In the genomic region with DNA sequence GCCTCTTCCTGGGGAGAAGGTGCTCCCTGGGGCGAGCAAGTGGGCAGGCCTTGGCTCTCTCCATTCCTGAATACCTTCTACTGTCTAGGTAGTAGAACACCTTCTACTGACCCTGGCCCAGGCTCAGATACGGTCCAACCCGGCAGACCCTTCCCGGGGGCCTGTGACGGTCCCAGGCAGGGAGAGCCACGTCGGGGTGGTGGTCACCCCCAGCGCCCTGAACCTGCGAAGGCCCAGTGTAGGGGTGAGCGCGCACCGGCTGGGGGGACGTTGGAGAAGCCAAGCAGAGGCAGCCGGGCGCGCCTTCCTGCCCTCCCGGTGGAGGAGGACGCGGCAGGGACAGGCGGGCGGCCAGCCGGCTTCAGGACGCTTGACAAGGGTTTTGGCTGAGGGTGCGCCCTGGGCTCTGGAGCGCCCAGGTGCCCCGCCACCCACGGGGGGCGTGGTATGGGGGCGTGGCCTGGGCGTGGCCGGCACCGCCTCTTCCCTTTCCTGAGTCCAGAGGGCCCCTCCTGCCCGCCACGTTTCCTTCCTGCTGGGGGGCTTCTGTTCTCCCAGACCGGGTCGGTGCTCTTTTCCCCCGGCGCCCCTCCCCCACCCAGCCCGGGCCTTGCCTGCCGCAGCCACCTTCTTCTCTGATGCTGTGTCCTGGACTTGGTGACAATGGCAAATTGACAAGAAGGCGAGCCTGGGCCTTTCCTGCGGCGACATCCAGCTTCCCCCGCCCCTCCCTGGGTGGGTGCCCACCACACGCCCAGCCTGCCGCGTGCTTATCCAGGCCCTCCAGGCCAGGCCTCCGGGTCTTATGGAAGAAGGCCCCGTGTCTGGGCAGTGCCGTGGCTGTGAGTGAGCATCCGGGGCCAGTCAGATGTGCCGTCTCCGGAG, we compare ENCODE assay signal across 1 cellular context.
TF ChIP-seq lines count a peak whose summit lies in the region.

No MANE protein-coding gene starts in this region.

TF ChIP-seq in GM12878, 131 proteins besides CTCF, POLR2A, EP300 and RAD21 (continued from another document):
- TF ChIP-seq, protein P1, sequence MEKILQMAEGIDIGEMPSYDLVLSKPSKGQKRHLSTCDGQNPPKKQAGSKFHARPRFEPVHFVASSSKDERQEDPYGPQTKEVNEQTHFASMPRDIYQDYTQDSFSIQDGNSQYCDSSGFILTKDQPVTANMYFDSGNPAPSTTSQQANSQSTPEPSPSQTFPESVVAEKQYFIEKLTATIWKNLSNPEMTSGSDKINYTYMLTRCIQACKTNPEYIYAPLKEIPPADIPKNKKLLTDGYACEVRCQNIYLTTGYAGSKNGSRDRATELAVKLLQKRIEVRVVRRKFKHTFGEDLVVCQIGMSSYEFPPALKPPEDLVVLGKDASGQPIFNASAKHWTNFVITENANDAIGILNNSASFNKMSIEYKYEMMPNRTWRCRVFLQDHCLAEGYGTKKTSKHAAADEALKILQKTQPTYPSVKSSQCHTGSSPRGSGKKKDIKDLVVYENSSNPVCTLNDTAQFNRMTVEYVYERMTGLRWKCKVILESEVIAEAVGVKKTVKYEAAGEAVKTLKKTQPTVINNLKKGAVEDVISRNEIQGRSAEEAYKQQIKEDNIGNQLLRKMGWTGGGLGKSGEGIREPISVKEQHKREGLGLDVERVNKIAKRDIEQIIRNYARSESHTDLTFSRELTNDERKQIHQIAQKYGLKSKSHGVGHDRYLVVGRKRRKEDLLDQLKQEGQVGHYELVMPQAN (conservative IDR thresholded peaks at IDR 0.05) = 0 out of 2 replicates have a peak, but pooled peaks have one; percentile 23
- TF ChIP-seq BHLHE40 (IDR thresholded peaks at IDR 0.05; ENCODE audit: borderline replicate concordance in 1 of 2, low read depth in 2 of 2, low read length in 1 of 2) (peak in 1 of 2 experiments; percentile 40; a peak in 1 of 4 replicates), TAF1 (IDR thresholded peaks at IDR 0.05; ENCODE audit: borderline replicate concordance, low read depth, low read length) (no peak), SP1 (IDR thresholded peaks at IDR 0.05; ENCODE audit: low read depth, low read length) (peak; percentile 83), IRF4 (IDR thresholded peaks at IDR 0.05; ENCODE audit: low read depth, low read length) (no peak), IKZF2 (IDR thresholded peaks at IDR 0.05) (peak; percentile 39 to 51; a peak in 3 of 4 replicates), ZNF207 (IDR thresholded peaks at IDR 0.05; ENCODE audit: borderline replicate concordance) (no peak), ATF7 (IDR thresholded peaks at IDR 0.05; ENCODE audit: low read depth) (no peak), EED (IDR thresholded peaks at IDR 0.05; ENCODE audit: low read depth) (0 out of 2 replicates have a peak, but pooled peaks have one; percentile 14), IKZF1 (conservative IDR thresholded peaks at IDR 0.05) (peak; percentile 42), RELA (IDR thresholded peaks at IDR 0.05; ENCODE audit: borderline replicate concordance, partially characterized antibody) (no peak), TCF3 (IDR thresholded peaks at IDR 0.05; ENCODE audit: borderline replicate concordance, insufficient read depth, low read depth, low read length) (no peak), RFX5 (IDR thresholded peaks at IDR 0.05; ENCODE audit: low read depth, low read length) (no peak), ZZZ3 (IDR thresholded peaks at IDR 0.05; ENCODE audit: control insufficient read depth, insufficient read length, low read depth) (no peak), CHD4 (IDR thresholded peaks at IDR 0.05) (no peak), GATAD2B (conservative IDR thresholded peaks at IDR 0.05; ENCODE audit: low read depth) (peak; percentile 64; the same call in 1 of the 2 replicates), FOXK2 (IDR thresholded peaks at IDR 0.05) (no peak), HDGF (IDR thresholded peaks at IDR 0.05) (no peak; the same call in 1 of the 2 replicates), CHD2 (IDR thresholded peaks at IDR 0.05; ENCODE audit: borderline replicate concordance, low read depth, low read length) (0 out of 2 replicates have a peak, but pooled peaks have one; percentile 25), LARP7 (IDR thresholded peaks at IDR 0.05) (peak; percentile 45; the same call in 1 of the 2 replicates), SREBF1 (IDR thresholded peaks at IDR 0.05; ENCODE audit: low read length) (no peak), KLF5 (IDR thresholded peaks at IDR 0.05; ENCODE audit: partially characterized antibody) (no peak)
- TF ChIP-seq, protein P2, sequence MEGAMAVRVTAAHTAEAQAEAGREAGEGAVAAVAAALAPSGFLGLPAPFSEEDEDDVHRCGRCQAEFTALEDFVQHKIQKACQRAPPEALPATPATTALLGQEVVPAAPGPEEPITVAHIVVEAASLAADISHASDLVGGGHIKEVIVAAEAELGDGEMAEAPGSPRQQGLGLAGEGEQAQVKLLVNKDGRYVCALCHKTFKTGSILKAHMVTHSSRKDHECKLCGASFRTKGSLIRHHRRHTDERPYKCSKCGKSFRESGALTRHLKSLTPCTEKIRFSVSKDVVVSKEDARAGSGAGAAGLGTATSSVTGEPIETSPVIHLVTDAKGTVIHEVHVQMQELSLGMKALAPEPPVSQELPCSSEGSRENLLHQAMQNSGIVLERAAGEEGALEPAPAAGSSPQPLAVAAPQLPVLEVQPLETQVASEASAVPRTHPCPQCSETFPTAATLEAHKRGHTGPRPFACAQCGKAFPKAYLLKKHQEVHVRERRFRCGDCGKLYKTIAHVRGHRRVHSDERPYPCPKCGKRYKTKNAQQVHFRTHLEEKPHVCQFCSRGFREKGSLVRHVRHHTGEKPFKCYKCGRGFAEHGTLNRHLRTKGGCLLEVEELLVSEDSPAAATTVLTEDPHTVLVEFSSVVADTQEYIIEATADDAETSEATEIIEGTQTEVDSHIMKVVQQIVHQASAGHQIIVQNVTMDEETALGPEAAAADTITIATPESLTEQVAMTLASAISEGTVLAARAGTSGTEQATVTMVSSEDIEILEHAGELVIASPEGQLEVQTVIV (IDR thresholded peaks at IDR 0.05; ENCODE audit: borderline replicate concordance, partially characterized antibody) = no peak
- TF ChIP-seq, protein P3, sequence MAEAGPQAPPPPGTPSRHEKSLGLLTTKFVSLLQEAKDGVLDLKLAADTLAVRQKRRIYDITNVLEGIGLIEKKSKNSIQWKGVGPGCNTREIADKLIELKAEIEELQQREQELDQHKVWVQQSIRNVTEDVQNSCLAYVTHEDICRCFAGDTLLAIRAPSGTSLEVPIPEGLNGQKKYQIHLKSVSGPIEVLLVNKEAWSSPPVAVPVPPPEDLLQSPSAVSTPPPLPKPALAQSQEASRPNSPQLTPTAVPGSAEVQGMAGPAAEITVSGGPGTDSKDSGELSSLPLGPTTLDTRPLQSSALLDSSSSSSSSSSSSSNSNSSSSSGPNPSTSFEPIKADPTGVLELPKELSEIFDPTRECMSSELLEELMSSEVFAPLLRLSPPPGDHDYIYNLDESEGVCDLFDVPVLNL (IDR thresholded peaks at IDR 0.05; ENCODE audit: low read depth, low read length) = no peak
- TF ChIP-seq, protein P4, sequence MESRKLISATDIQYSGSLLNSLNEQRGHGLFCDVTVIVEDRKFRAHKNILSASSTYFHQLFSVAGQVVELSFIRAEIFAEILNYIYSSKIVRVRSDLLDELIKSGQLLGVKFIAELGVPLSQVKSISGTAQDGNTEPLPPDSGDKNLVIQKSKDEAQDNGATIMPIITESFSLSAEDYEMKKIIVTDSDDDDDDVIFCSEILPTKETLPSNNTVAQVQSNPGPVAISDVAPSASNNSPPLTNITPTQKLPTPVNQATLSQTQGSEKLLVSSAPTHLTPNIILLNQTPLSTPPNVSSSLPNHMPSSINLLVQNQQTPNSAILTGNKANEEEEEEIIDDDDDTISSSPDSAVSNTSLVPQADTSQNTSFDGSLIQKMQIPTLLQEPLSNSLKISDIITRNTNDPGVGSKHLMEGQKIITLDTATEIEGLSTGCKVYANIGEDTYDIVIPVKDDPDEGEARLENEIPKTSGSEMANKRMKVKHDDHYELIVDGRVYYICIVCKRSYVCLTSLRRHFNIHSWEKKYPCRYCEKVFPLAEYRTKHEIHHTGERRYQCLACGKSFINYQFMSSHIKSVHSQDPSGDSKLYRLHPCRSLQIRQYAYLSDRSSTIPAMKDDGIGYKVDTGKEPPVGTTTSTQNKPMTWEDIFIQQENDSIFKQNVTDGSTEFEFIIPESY (IDR thresholded peaks at IDR 0.05) = no peak
